ENCODE assay signal across 8 cellular contexts in genomic region chr14:99415496-99416281, GRCh38.
DNase-seq lines count a peak whose midpoint lies in the region; ATAC-seq and TF ChIP-seq lines count a peak whose summit lies in the region.

No MANE protein-coding gene starts in this region.

- H3K27me3 Mint-ChIP-seq in activated CD4-positive, alpha-beta memory T cell treated with anti-CD3 and anti-CD28 coated beads for 36 hours, result no peaks in the 10 kb centered on the region
- no peaks in the 10 kb centered on the region for H3K27me3 Mint-ChIP-seq in natural killer cell (ENCODE audit: low read depth in 2 of 2)

- POLR2A ChIA-PET in activated CD4-positive, alpha-beta memory T cell treated with anti-CD3 and anti-CD28 coated beads for 36 hours (lab: Charles Lee), result interaction anchor here (0.6 to 1.5 kb wide), 3 partner anchors 14 to 126 kb away, joined by 3 read pairs; no protein-coding TSS in a partner anchor

- ATAC-seq in GM21390 (IDR thresholded peaks at IDR 0.05; ENCODE audit: unreplicated experiment) (peak; percentile 84), natural killer cell (peak; percentile 96 to 100 (median 99)), thoracic aorta (ENCODE audit: insufficient number of reproducible peaks, low FRiP score, low read depth) (peak; percentile 89)

- no peaks in the 10 kb centered on the region for H3K9me3 Mint-ChIP-seq in activated CD4-positive, alpha-beta memory T cell treated with anti-CD3 and anti-CD28 coated beads for 36 hours
- no peaks in the 10 kb centered on the region for H3K9me3 Mint-ChIP-seq in natural killer cell

- H3K27ac ChIP-seq in thoracic aorta, result no peak overlapping the region

- no peaks in the 10 kb centered on the region for H3K4me1 ChIP-seq in thoracic aorta (ENCODE audit: control insufficient read depth in 1 of 2, low read depth in 2 of 2)

- no peak overlapping the region for H3K4me3 Mint-ChIP-seq in activated CD4-positive, alpha-beta memory T cell treated with anti-CD3 and anti-CD28 coated beads for 36 hours
- no peak overlapping the region for H3K4me3 Mint-ChIP-seq in natural killer cell

- intact Hi-C loops in activated CD4-positive, alpha-beta memory T cell treated with anti-CD3 and anti-CD28 coated beads for 36 hours (cut with micrococcal nuclease), result loop anchor here (1.0 to 10.0 kb wide), 4 partner anchors 22 to 221 kb away; no protein-coding TSS in a partner anchor
- intact Hi-C loops in natural killer cell (cut with micrococcal nuclease), result loop anchor here (1.0 to 5.0 kb wide), 3 partner anchors 95 to 1277 kb away; partner anchors contain the start of gene BCL11B

- DNase-seq in DMS53 treated with DMSO at 0.1 percent for 48 hours (lab: John Stamatoyannopoulos, UW; ENCODE audit: unreplicated experiment), result peak; percentile 59
- DNase-seq in HS-27A (ENCODE audit: low read depth), result peak; percentile 59
- peak; percentile 82 for DNase-seq in NCI-H774 (lab: John Stamatoyannopoulos, UW)
- peak; percentile 70 for DNase-seq in activated CD4-positive, alpha-beta memory T cell treated with anti-CD3 and anti-CD28 coated beads for 36 hours
- peak; percentile 82 to 89 for DNase-seq in erythroblast (lab: John Stamatoyannopoulos, UW)
- DNase-seq in natural killer cell, result peak; percentile 46
- no peak for DNase-seq in thoracic aorta (ENCODE audit: low spot score)

- no peak for TF ChIP-seq POLR2A in erythroblast (IDR thresholded peaks at IDR 0.05; ENCODE audit: low read length)

- no peak overlapping the region for H3K4me3 ChIP-seq in thoracic aorta

- no peaks in the 10 kb centered on the region for H3K9me3 ChIP-seq in thoracic aorta

- H3K4me1 Mint-ChIP-seq in activated CD4-positive, alpha-beta memory T cell treated with anti-CD3 and anti-CD28 coated beads for 36 hours (ENCODE audit: low read depth), result peaks cover 28% of the 10 kb centered on the region
- H3K4me1 Mint-ChIP-seq in natural killer cell, result peaks cover 20 to 23% of the 10 kb centered on the region in 2 donors

- peaks cover 9% of the 10 kb centered on the region for H3K36me3 ChIP-seq in thoracic aorta

- H3K36me3 Mint-ChIP-seq in activated CD4-positive, alpha-beta memory T cell treated with anti-CD3 and anti-CD28 coated beads for 36 hours, result peaks cover 11% of the 10 kb centered on the region
- peaks cover 9% of the 10 kb centered on the region for H3K36me3 Mint-ChIP-seq in natural killer cell

- CTCF ChIA-PET in activated CD4-positive, alpha-beta memory T cell treated with anti-CD3 and anti-CD28 coated beads for 36 hours (lab: Charles Lee), result interaction anchor here (0.6 to 20.4 kb wide), 38 partner anchors 8 to 1438 kb away, joined by 3 to 401 read pairs (median 3); partner anchors contain the start of genes BCL11B, CCNK and SETD3

- no peaks in the 10 kb centered on the region for H3K27me3 ChIP-seq in thoracic aorta (replicated peaks; ENCODE audit: insufficient read depth)

- TF ChIP-seq CTCF in natural killer cell (IDR thresholded peaks at IDR 0.05) (peak; percentile 97), thoracic aorta (IDR thresholded peaks at IDR 0.05) (peak; percentile 59)

- no peak overlapping the region for H3K27ac Mint-ChIP-seq in activated CD4-positive, alpha-beta memory T cell treated with anti-CD3 and anti-CD28 coated beads for 36 hours
- H3K27ac Mint-ChIP-seq in natural killer cell, result peak overlapping the region; percentile 66 to 67
